ENCODE assay signal across 8 cellular contexts in the genomic region with DNA sequence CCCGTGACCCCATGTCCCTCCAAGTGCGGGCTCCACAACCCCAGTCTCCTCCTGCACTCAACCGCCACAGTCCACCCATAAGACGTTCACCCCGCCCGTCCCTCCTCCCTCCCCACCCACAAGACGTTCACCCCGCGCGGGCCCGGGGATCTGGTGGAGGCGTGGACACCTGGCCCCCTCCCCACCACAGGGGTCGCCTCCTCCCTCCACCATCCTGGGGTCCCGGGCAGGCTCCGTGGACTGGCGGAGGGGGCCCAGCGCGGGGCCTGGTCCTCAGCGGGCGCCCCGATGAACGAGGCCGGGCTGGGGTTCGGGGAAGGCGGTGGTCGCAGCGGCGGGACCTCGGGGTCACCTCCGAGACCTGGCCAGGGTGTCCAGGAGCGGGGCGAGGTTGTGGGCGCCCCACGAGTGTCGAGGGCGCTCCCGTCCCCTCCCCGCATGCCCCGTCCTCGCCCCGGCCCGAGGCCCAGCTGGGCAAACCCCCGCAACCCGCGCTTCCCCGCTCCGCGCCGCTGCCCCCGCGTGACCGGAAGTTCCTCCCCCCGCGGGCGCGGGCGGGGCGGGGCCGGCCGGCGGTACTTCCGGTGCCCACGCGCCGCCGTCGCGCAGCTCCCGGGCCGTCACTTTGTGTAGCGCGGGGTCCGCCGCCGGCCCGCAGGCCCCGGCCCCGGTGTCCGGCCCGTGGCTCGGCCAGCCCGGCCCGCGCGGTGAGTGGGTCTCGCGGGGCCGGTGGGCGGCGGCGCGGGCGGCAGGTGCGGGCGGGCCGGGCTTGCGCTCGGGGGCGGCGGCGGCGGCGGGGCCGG. TPM values are rescaled to one million over a fixed set of nuclear protein-coding genes. Genes with fewer than 3 reads are reported as not detected.
A peak's percentile ranks its signal among the peaks of the same experiment; 100 is the strongest.
DNase-seq lines count a peak whose midpoint lies in the region; ATAC-seq, FAIRE-seq and TF ChIP-seq lines count a peak whose summit lies in the region.

A gene (plus strand): TSS at position 578 of the 803 bp plus-strand sequence. CDS start 5,092 bp downstream, outside the sequence.

- H3K9me3 ChIP-seq in small intestine (ENCODE audit: control insufficient read depth, low read depth) = no peaks in the 10 kb centered on the region

- BruUV-seq in MCF 10A (replicated peaks; lab: Mats Ljungman, UMichigan) = no TSS peak

- ATAC-seq in GM19468 (IDR thresholded peaks at IDR 0.05; ENCODE audit: extremely low read depth, unreplicated experiment) = peak; percentile 43

- peaks cover 0 to 7% of the 10 kb centered on the region in 2 donors for H3K4me1 ChIP-seq in small intestine (ENCODE audit: control insufficient read depth in 2 of 2, insufficient read depth in 1 of 2, low read depth in 1 of 2, low read length in 1 of 2)

- no peak for FAIRE-seq in small intestine (lab: Jason Lieb, UNC)

- H3K27me3 Mint-ChIP-seq in MCF 10A (ENCODE audit: insufficient read depth, unreplicated experiment) (no peaks in the 10 kb centered on the region), immature natural killer cell (ENCODE audit: low read depth in 3 of 3) (peaks cover 1 to 5% (median 3%) of the 10 kb centered on the region in 3 donors)

- DNase-seq in D341Med (ENCODE audit: low spot score) (peak; percentile 95), HT-29 (ENCODE audit: low spot score) (peak; percentile 41), UCSD-AML1 (lab: John Stamatoyannopoulos, UW; ENCODE audit: unreplicated experiment) (peak; percentile 53), MCF 10A (ENCODE audit: unreplicated experiment) (peak; percentile 30), immature natural killer cell (peak; percentile 74 to 75 (median 75)), small intestine (peak; percentile 40), NCI-H128 (lab: John Stamatoyannopoulos, UW; ENCODE audit: unreplicated experiment) (no peak)

- H3K9me3 Mint-ChIP-seq in MCF 10A (ENCODE audit: unreplicated experiment) (no peaks in the 10 kb centered on the region), immature natural killer cell (no peaks in the 10 kb centered on the region)

- POLR2A ChIA-PET in MCF 10A (lab: Yijun Ruan, JAX) = interaction anchor here (0.7 to 1.1 kb wide), 2 partner anchors 46 to 47 kb away, joined by 5 to 7 read pairs; a partner anchor contains a TSS

- intact Hi-C loops in MCF 10A (cut with micrococcal nuclease) = loop anchor here (2.0 kb wide), 1 partner anchor 46 kb away; a partner anchor contains a TSS

- H3K4me3 ChIP-seq in small intestine (ENCODE audit: low read depth in 1 of 2, low read length in 2 of 2) = peak within 1 kb of the TSS; percentile 76 to 94

- no peak for TF ChIP-seq CTCF in MCF 10A (IDR thresholded peaks at IDR 0.05; ENCODE audit: unreplicated experiment)

- H3K36me3 Mint-ChIP-seq in MCF 10A (ENCODE audit: insufficient read depth, unreplicated experiment) (peaks cover 8% of the 10 kb centered on the region), immature natural killer cell (peaks cover 0 to 6% (median 0%) of the 10 kb centered on the region in 3 donors)

- H3K27me3 ChIP-seq in small intestine (ENCODE audit: control insufficient read depth in 2 of 2, insufficient read depth in 2 of 2, low read length in 2 of 2) = no peaks in the 10 kb centered on the region

- peak within 1 kb of the TSS; percentile 58 to 75 for H3K27ac ChIP-seq in small intestine (ENCODE audit: low read depth in 1 of 2, low read length in 1 of 2)

- H3K4me3 Mint-ChIP-seq in MCF 10A (ENCODE audit: unreplicated experiment) (peak within 1 kb of the TSS; percentile 73), immature natural killer cell (peak within 1 kb of the TSS; percentile 79 to 90 (median 85))

- H3K4me1 Mint-ChIP-seq in MCF 10A (ENCODE audit: insufficient read depth, unreplicated experiment) = peaks cover 16% of the 10 kb centered on the region
- peaks cover 33 to 39% of the 10 kb centered on the region in 2 donors for H3K4me1 Mint-ChIP-seq in immature natural killer cell

- no peaks in the 10 kb centered on the region for H3K36me3 ChIP-seq in small intestine (ENCODE audit: control insufficient read depth in 2 of 2, insufficient read depth in 2 of 2, low read length in 2 of 2)

- H3K27ac Mint-ChIP-seq in MCF 10A (ENCODE audit: low read depth, unreplicated experiment) = peak within 1 kb of the TSS; percentile 70
- H3K27ac Mint-ChIP-seq in immature natural killer cell = peak within 1 kb of the TSS; percentile 79 to 95 (median 88)

- WGBS in small intestine, 3 donors = 1 to 4% (median 2%) methylated on average over 18 to 104 of the region's 104 CpGs

- CTCF ChIA-PET in MCF 10A (lab: Yijun Ruan, JAX) = no interaction called here

RNA-seq across cellular contexts. Expression of the gene that starts here (rescaled TPM):
- 32.8 and 35.9 TPM in 2 replicates for total RNA-seq in HT-29 (2014; rRNA removed; shearing (Covaris generic))
- total RNA-seq in MCF 10A (2022) = 26.1 and 27.1 TPM in 2 replicates
- polyA plus RNA-seq in immature natural killer cell (1 to 10 TPM in 2 of 3 donors, under 1 TPM in 1; 0.97 to 3.5 (median 1.7) TPM), small intestine (10 to 100 TPM; 11.6 to 16.1 (median 11.9) TPM)
